In the genomic region with DNA sequence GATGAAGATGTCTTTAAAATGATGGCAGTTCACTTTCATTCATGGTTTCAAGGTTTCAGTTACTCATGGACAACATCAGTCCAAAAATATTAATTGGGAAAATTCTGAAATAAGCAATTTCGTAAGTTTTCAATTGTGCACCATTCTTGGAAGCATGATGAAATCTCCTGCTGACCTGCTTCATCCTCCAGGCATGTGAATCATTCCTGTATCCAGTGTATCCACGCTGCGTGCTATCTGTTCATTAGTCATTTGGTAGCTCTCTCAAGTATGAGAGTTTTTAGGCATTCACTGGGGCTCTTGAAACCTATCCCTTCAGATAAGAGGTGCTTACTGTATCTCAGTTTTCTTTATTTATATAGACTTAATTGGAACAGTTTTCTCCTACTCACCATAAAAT, we compare ENCODE assay signal across 19 cellular contexts.
DNase-seq lines count a peak whose midpoint lies in the region; ATAC-seq and TF ChIP-seq lines count a peak whose summit lies in the region.
"Had no signal": no experiment of that assay in that cellular context is flagged by ENCODE, and none has a peak within 500 bp of the region (broad histone marks: within the 10 kb centered on the region; RNA-seq: fewer than 3 reads in every experiment).

No MANE protein-coding gene starts in this region.

- DNase-seq in ACHN = peak; percentile 20
- DNase-seq in HS-5 (ENCODE audit: low read depth) = peak; percentile 96
- DNase-seq in adipocyte (ENCODE audit: low read depth) = peak; percentile 92
- DNase-seq in fibroblast of the conjunctiva (ENCODE audit: low read depth) = peak; percentile 59
- no peak for DNase-seq in NCI-H1930 (lab: John Stamatoyannopoulos, UW)
- no peak for DNase-seq in endodermal cell
- DNase-seq: activated B cell treated with CpG ODN at 0.5 μM for 24 hours; cortex of kidney; gastrocnemius medialis; naive B cell; NCI-H1436 treated with DMSO at 0.1 percent for 48 hours; SK-N-SH; stimulated activated CD4-positive, alpha-beta T cell treated with anti-CD3 and anti-CD28 coated beads, Interleukin-4, amount 100 ng/mL, for 4 hours; stimulated activated naive B cell treated with anti-CD40 and anti-IgM and Interleukin-4, amounts not matched to agents 10 μg/mL and 1 μg/mL and 100 μg/mL, for 72 hours; uterus had no signal

- TF ChIP-seq CTCF in gastroesophageal sphincter (IDR thresholded peaks at IDR 0.05) = no peak
- no peak for TF ChIP-seq CTCF in endodermal cell (conservative IDR thresholded peaks at IDR 0.05)

- H3K4me3 ChIP-seq in adipocyte (ENCODE audit: low read length) (no peak overlapping the region), gastroesophageal sphincter (no peak overlapping the region), endodermal cell (ENCODE audit: low read length) (no peak overlapping the region)
- H3K4me3 ChIP-seq: gastrocnemius medialis, uterus had no signal

- no peaks in the 10 kb centered on the region for H3K9me3 Mint-ChIP-seq in endodermal cell
- H3K9me3 Mint-ChIP-seq: activated B cell treated with CpG ODN at 0.5 μM for 24 hours had no signal

- H3K27ac ChIP-seq in gastroesophageal sphincter (no peak overlapping the region), endodermal cell (ENCODE audit: low read depth, low read length) (no peak overlapping the region)
- H3K27ac ChIP-seq: gastrocnemius medialis, uterus had no signal

- H3K4me1 ChIP-seq in adipocyte (ENCODE audit: control insufficient read depth, insufficient read depth, low read length) = peaks cover 11% of the 10 kb centered on the region
- H3K4me1 ChIP-seq in gastroesophageal sphincter = no peaks in the 10 kb centered on the region
- no peaks in the 10 kb centered on the region for H3K4me1 ChIP-seq in endodermal cell (ENCODE audit: control insufficient read depth, insufficient read depth, low read length)
- H3K4me1 ChIP-seq: gastrocnemius medialis, uterus had no signal

- H3K27me3 ChIP-seq in adipocyte (replicated peaks; ENCODE audit: control insufficient read depth, insufficient read depth, low read length) (no peaks in the 10 kb centered on the region), gastroesophageal sphincter (no peaks in the 10 kb centered on the region), endodermal cell (ENCODE audit: control insufficient read depth, insufficient read depth, low read length, poor library complexity, severe bottlenecking) (no peaks in the 10 kb centered on the region)
- H3K27me3 ChIP-seq: gastrocnemius medialis, uterus had no signal

- H3K27me3 Mint-ChIP-seq in endodermal cell (ENCODE audit: insufficient read depth) = no peaks in the 10 kb centered on the region
- H3K27me3 Mint-ChIP-seq: activated B cell treated with CpG ODN at 0.5 μM for 24 hours; IgD-negative memory B cell; naive B cell; stimulated activated naive B cell treated with anti-CD40 and anti-IgM and Interleukin-4, amounts not matched to agents 10 μg/mL and 1 μg/mL and 100 μg/mL, for 72 hours had no signal

- no peak overlapping the region for H3K9ac ChIP-seq in adipocyte (ENCODE audit: low read length)
- no peak overlapping the region for H3K9ac ChIP-seq in endodermal cell (ENCODE audit: extremely low read depth, low read length, poor library complexity, severe bottlenecking)
- H3K9ac ChIP-seq: SK-N-SH had no signal

- TF ChIP-seq POLR2A in gastroesophageal sphincter (IDR thresholded peaks at IDR 0.05) = no peak

- H3K27ac Mint-ChIP-seq in endodermal cell = no peak overlapping the region
- H3K27ac Mint-ChIP-seq: activated B cell treated with CpG ODN at 0.5 μM for 24 hours; activated naive CD4-positive, alpha-beta T cell treated with anti-CD3 and anti-CD28 coated beads, Interleukin-2, amount 50 U/mL, for 72 hours; IgD-negative memory B cell; naive B cell; stimulated activated naive B cell treated with anti-CD40 and anti-IgM and Interleukin-4, amounts not matched to agents 10 μg/mL and 1 μg/mL and 100 μg/mL, for 72 hours had no signal

- TF ChIP-seq EP300 in gastroesophageal sphincter (IDR thresholded peaks at IDR 0.05) = no peak

- H3K36me3 Mint-ChIP-seq in endodermal cell (ENCODE audit: low read depth) = no peaks in the 10 kb centered on the region
- H3K36me3 Mint-ChIP-seq: activated naive CD4-positive, alpha-beta T cell treated with anti-CD3 and anti-CD28 coated beads, Interleukin-2, amount 50 U/mL, for 72 hours; IgD-negative memory B cell; naive B cell; stimulated activated naive B cell treated with anti-CD40 and anti-IgM and Interleukin-4, amounts not matched to agents 10 μg/mL and 1 μg/mL and 100 μg/mL, for 72 hours had no signal

- 52 to 66% methylated on average over 3 of the region's 3 CpGs for WGBS in gastroesophageal sphincter (ENCODE audit: low coverage in 1 of 2), 2 donors
- 94 to 100% methylated on average over 1 to 3 of the region's 3 CpGs for WGBS in endodermal cell (ENCODE audit: insufficient coverage in 1 of 2, insufficient read length in 1 of 2), 2 experiments

- no peak overlapping the region for H3K4me3 Mint-ChIP-seq in endodermal cell
- H3K4me3 Mint-ChIP-seq: activated B cell treated with CpG ODN at 0.5 μM for 24 hours; IgD-negative memory B cell; naive B cell; stimulated activated naive B cell treated with anti-CD40 and anti-IgM and Interleukin-4, amounts not matched to agents 10 μg/mL and 1 μg/mL and 100 μg/mL, for 72 hours had no signal

- in situ Hi-C loops in ACHN (cut with HindIII; ENCODE audit: low pct_ligation_motif_present, low pct_unique_long_range_greater_than_20kb, low sequenced_read_pairs) = no loop called here

- peaks cover 8% of the 10 kb centered on the region for H3K4me1 Mint-ChIP-seq in endodermal cell
- H3K4me1 Mint-ChIP-seq: activated B cell treated with CpG ODN at 0.5 μM for 24 hours; IgD-negative memory B cell; naive B cell; stimulated activated naive B cell treated with anti-CD40 and anti-IgM and Interleukin-4, amounts not matched to agents 10 μg/mL and 1 μg/mL and 100 μg/mL, for 72 hours had no signal

- ATAC-seq in gastroesophageal sphincter = no peak
- no peak for ATAC-seq in GM18870 (IDR thresholded peaks at IDR 0.05; ENCODE audit: unreplicated experiment)
- ATAC-seq: activated naive CD4-positive, alpha-beta T cell treated with anti-CD3 and anti-CD28 coated beads, Interleukin-2, amount 50 U/mL, for 72 hours; gastrocnemius medialis; stimulated activated naive B cell treated with anti-CD40 and anti-IgM and Interleukin-4, amounts not matched to agents 10 μg/mL and 1 μg/mL and 100 μg/mL, for 72 hours had no signal

- H3K9me3 ChIP-seq in adipocyte (ENCODE audit: control insufficient read depth, low read length) (no peaks in the 10 kb centered on the region), gastroesophageal sphincter (no peaks in the 10 kb centered on the region), endodermal cell (ENCODE audit: control insufficient read depth, low read length) (no peaks in the 10 kb centered on the region)
- H3K9me3 ChIP-seq: gastrocnemius medialis, SK-N-SH, uterus had no signal

- H3K36me3 ChIP-seq in adipocyte (ENCODE audit: control insufficient read depth, insufficient read depth, low read length, severe bottlenecking) = no peaks in the 10 kb centered on the region
- no peaks in the 10 kb centered on the region for H3K36me3 ChIP-seq in gastroesophageal sphincter
- no peaks in the 10 kb centered on the region for H3K36me3 ChIP-seq in endodermal cell (ENCODE audit: control insufficient read depth, insufficient read depth, low read length)
- H3K36me3 ChIP-seq: gastrocnemius medialis, uterus had no signal

Comparison
In these comparisons a context has a peak if more than half of its experiments do, and no peak if none do; other contexts are left out.
1. DNase-seq: peak in ACHN (single experiment), HS-5 (single experiment), adipocyte (single experiment) and fibroblast of the conjunctiva (single experiment); none in NCI-H1930 (0 of 2) and endodermal cell (single experiment).